In the genomic region with DNA sequence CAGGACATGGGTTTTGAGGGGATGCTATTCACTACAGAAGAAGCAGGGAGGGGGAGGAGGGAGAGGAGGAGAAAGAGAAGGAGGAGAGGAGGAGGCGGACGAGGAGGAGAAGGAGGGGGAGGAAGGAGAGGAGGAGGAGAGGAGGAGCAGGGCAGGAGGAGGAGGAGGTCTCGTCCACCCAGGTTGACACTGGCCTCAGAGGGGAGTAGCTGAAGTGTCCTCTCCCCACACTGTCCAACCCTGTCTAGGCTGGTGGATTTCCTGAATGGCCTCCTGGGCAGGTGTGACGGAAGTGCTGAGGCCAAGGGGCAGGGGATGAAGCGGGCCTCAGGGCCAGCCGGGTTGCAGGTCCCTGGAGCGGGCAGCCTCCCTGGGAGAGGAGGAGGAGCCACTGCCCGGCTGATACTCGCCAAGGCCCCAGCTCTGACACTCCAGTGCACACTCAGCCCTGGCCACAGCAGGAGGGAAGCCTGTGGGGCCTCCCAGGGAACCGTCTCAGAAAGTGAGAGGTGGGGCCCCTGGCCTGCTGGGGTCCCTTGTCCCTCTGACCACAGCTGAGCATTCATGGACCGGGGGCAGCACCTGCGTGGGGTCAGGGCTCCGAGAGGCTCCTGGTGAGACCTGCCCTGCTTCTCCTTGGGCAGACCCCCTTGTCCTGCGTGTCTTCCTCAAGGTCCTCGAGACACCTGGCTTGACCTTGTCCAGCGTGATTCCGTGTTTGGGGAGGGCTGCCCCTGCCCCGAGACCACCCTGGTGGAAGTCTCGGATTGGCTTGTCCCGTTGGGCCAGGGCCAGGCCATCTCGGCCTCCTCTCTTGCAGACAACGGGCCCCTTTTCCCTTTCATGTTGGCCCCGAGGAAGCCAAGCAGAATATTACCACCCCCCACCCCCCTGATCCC, we compare ENCODE assay signal across 17 cellular contexts.
DNase-seq lines count a peak whose midpoint lies in the region; ATAC-seq and TF ChIP-seq lines count a peak whose summit lies in the region.
"Had no signal": no experiment of that assay in that cellular context is flagged by ENCODE, and none has a peak within 500 bp of the region (broad histone marks: within the 10 kb centered on the region; RNA-seq: fewer than 3 reads in every experiment).

No MANE protein-coding gene starts in this region.

- peak; percentile 41 for DNase-seq in Right ventricle myocardium superior
- DNase-seq in left ventricle myocardium inferior = no peak
- DNase-seq in SJSA1 (ENCODE audit: low read depth in 1 of 2, low spot score in 2 of 2) = peak in 1 of 2 experiments; percentile 66
- DNase-seq in kidney tubule cell (ENCODE audit: low spot score) = peak; percentile 23
- no peak for DNase-seq in AG08396 (ENCODE audit: low spot score)
- DNase-seq in NCI-H774 (lab: John Stamatoyannopoulos, UW) = no peak
- DNase-seq: ACHN; activated CD4-positive, alpha-beta T cell treated with anti-CD3 and anti-CD28 coated beads, Interleukin-2, amount 50 U/mL, for 48 hours; activated naive CD4-positive, alpha-beta T cell treated with Interleukin-2 at 50 U/mL for 16 hours; immature natural killer cell; KBM-7; naive thymus-derived CD8-positive, alpha-beta T cell; NCI-H2081; stimulated activated CD4-positive, alpha-beta T cell treated with anti-CD3 and anti-CD28 coated beads, Interleukin-12 subunit alpha, Interleukin-12 subunit beta, amount 100 ng/mL, for 4 hours; T-helper 2 cell had no signal

- intact Hi-C loops in Right ventricle myocardium superior (cut with DNase I) (no loop called here), left ventricle myocardium inferior (cut with micrococcal nuclease) (no loop called here)

- H3K4me3 ChIP-seq in left ventricle myocardium inferior (no peak overlapping the region), SJSA1 (no peak overlapping the region)

- TF ChIP-seq CTCF in left ventricle myocardium inferior (IDR thresholded peaks at IDR 0.05; ENCODE audit: borderline replicate concordance) = no peak

- H3K4me1 ChIP-seq in left ventricle myocardium inferior (peaks cover 49% of the 10 kb centered on the region), SJSA1 (replicated peaks) (peaks cover 41% of the 10 kb centered on the region)

- H3K27me3 ChIP-seq in left ventricle myocardium inferior (ENCODE audit: low read depth) (no peaks in the 10 kb centered on the region), SJSA1 (replicated peaks) (no peaks in the 10 kb centered on the region; the same call in 1 of the 2 replicates)

- ATAC-seq in Right ventricle myocardium superior (ENCODE audit: poor library complexity) (no peak), HG03521 (IDR thresholded peaks at IDR 0.05; ENCODE audit: unreplicated experiment) (no peak)
- ATAC-seq: naive thymus-derived CD8-positive, alpha-beta T cell had no signal

- H3K27ac ChIP-seq in left ventricle myocardium inferior (replicated peaks) = no peak overlapping the region
- peak overlapping the region; percentile 51 for H3K27ac ChIP-seq in SJSA1
- H3K27ac ChIP-seq in temporal lobe (ENCODE audit: low read depth, low read length) = peak overlapping the region; percentile 4

- H3K36me3 ChIP-seq in left ventricle myocardium inferior (no peaks in the 10 kb centered on the region), SJSA1 (0 out of 2 replicates have a peak, but pooled peaks cover 5% of the 10 kb centered on the region)

- no peaks in the 10 kb centered on the region for H3K9me3 ChIP-seq in left ventricle myocardium inferior (replicated peaks)
- H3K9me3 ChIP-seq in SJSA1 (replicated peaks) = no peaks in the 10 kb centered on the region

Comparison
In these comparisons a context has a peak if more than half of its experiments do, and no peak if none do; other contexts are left out.
1. DNase-seq: peak in Right ventricle myocardium superior (single experiment) and kidney tubule cell (single experiment); none in left ventricle myocardium inferior (single experiment), AG08396 (single experiment) and NCI-H774 (single experiment).